8 cellular contexts compared by ENCODE assay signal in the genomic region with DNA sequence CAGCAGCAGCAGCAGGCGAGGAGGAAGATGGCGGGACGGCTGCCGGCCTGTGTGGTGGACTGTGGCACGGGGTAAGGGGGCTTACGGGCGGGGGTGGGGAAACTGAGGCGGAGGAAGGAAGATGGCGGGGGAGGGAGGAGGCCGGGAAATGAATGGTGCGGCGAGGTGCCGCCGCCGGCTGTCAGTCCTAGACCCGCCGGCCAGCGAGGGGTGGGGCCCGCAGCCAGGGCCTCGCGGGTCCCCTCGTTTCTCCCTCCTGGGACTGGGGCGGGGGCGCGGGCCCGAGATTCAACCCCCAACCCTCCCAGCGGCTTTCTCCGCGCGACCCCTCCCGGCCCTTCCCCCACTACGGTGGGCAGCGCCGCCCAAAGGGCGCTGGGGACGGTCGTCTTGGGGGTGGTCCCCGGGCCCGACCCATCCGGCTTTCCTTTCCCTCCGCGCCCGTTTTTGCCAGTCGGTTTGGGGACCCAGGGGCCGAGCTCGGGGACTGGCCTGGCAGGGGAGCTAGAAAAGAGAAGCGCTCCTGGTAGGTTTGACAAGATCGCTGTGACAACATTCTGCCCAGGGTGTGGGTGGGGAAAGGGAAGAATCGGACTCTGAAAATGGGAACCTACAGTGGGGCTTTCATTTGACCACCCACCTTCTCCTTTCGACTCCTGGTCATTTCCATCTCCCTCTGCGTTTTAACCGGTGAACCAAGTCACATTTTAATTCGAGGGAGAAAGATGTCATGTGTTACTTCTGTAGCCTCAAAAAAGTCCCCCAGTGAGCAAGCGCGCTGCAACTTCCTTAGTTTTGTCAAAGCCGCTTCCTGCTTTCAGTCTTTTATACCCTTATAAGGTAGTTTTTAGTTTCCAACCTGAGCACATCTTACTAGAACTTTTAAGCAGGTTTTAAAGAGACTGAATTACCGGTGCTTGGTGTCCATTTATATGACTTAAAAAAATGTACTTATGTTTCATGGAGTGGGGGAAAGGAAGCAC. TPM values are rescaled to one million over a fixed set of nuclear protein-coding genes. Genes with fewer than 3 reads are reported as not detected.
DNase-seq lines count a peak whose midpoint lies in the region; ATAC-seq lines count a peak whose summit lies in the region.

No MANE protein-coding gene starts in this region.

- peak overlapping the region; percentile 94 for H3K4me3 ChIP-seq in mesendoderm (ENCODE audit: low read length)

- H3K27ac Mint-ChIP-seq in effector memory CD8-positive, alpha-beta T cell, result peak overlapping the region; percentile 85 to 95

- H3K9me3 Mint-ChIP-seq in effector memory CD8-positive, alpha-beta T cell, result no peaks in the 10 kb centered on the region

- ATAC-seq in HG02938 (IDR thresholded peaks at IDR 0.05; ENCODE audit: unreplicated experiment), result peak; percentile 27
- peak; percentile 51 for ATAC-seq in effector memory CD8-positive, alpha-beta T cell (replicated peaks)

- H3K27me3 ChIP-seq in mesendoderm (ENCODE audit: insufficient read depth, low read length, poor library complexity), result no peaks in the 10 kb centered on the region

- H3K23ac ChIP-seq in mesendoderm (ENCODE audit: low read length), result peak overlapping the region; percentile 91

- H3K4me3 Mint-ChIP-seq in effector memory CD8-positive, alpha-beta T cell, result peak overlapping the region; percentile 82 to 97

- H4K5ac ChIP-seq in mesendoderm (ENCODE audit: low read length), result no peak overlapping the region

- no peaks in the 10 kb centered on the region for H3K27me3 Mint-ChIP-seq in effector memory CD8-positive, alpha-beta T cell

- no peak overlapping the region for H2AK5ac ChIP-seq in mesendoderm (ENCODE audit: low read length)

- peak overlapping the region; percentile 98 for H3K18ac ChIP-seq in mesendoderm (ENCODE audit: low read length)

- peaks cover 16% of the 10 kb centered on the region for H3K79me1 ChIP-seq in mesendoderm (ENCODE audit: low read length)

- H3K56ac ChIP-seq in mesendoderm (ENCODE audit: low read length), result peak overlapping the region; percentile 100

- H3K36me3 Mint-ChIP-seq in effector memory CD8-positive, alpha-beta T cell (ENCODE audit: insufficient read depth), result peaks cover 45% of the 10 kb centered on the region

- no peak overlapping the region for H2BK15ac ChIP-seq in mesendoderm (replicated peaks; ENCODE audit: low read depth)

- WGBS in mesendoderm (ENCODE audit: extremely low coverage, insufficient coverage, low lambda C conversion rate), result no CpG with 5 or more reads among the region's 57 CpGs

- H3K4ac ChIP-seq in mesendoderm (ENCODE audit: low read depth, low read length), result peak overlapping the region; percentile 97

- H2BK120ac ChIP-seq in mesendoderm (ENCODE audit: low read depth, low read length), result peak overlapping the region; percentile 66

- peak overlapping the region; percentile 98 for H2BK5ac ChIP-seq in mesendoderm (ENCODE audit: low read length)

- peaks cover 16% of the 10 kb centered on the region for H3K4me1 ChIP-seq in mesendoderm (ENCODE audit: control insufficient read depth, low read depth, low read length)

- H3K9ac ChIP-seq in mesendoderm (ENCODE audit: low read length), result peak overlapping the region; percentile 100

- no peaks in the 10 kb centered on the region for H3K36me3 ChIP-seq in mesendoderm (ENCODE audit: control insufficient read depth, insufficient read depth, low read length)

- peak overlapping the region; percentile 79 for H3K4me2 ChIP-seq in mesendoderm (ENCODE audit: low read length)

- peaks cover 50% of the 10 kb centered on the region for H3K79me2 ChIP-seq in mesendoderm (ENCODE audit: control insufficient read depth, insufficient read depth, low read length)

- H4K8ac ChIP-seq in mesendoderm (ENCODE audit: low read depth, low read length), result peak overlapping the region; percentile 41

- H3K27ac ChIP-seq in mesendoderm (ENCODE audit: low read depth, low read length), result peak overlapping the region; percentile 97

- H3K4me1 Mint-ChIP-seq in effector memory CD8-positive, alpha-beta T cell (ENCODE audit: low read depth in 2 of 2), result peaks cover 68 to 79% of the 10 kb centered on the region in 2 donors

- peak; percentile 26 to 42 for DNase-seq in NCI-H524 (lab: John Stamatoyannopoulos, UW)
- no peak for DNase-seq in NCI-H524 treated with DMSO at 0.1 percent for 48 hours (lab: John Stamatoyannopoulos, UW)
- DNase-seq in NCI-H460 (ENCODE audit: extremely low read depth, low read depth), result peak; percentile 46
- DNase-seq in activated CD8-positive, alpha-beta memory T cell treated with anti-CD3 and anti-CD28 coated beads for 1 hour (ENCODE audit: extremely low read depth in 1 of 2, low read depth in 1 of 2), result peak; percentile 54 to 55
- DNase-seq in effector memory CD8-positive, alpha-beta T cell, result peak; percentile 60 to 66 (median 61)
- DNase-seq in mesendoderm, result peak; percentile 77
- DNase-seq in stimulated activated CD8-positive, alpha-beta memory T cell treated with anti-CD3 and anti-CD28 coated beads, Interleukin-15, amount 100 ng/mL, for 4 hours (ENCODE audit: low read depth in 2 of 2), result peak; percentile 48 to 68

RNA-seq across cellular contexts. Expression of a gene that starts 0.7 kb away (rescaled TPM):
- total RNA-seq in NCI-H460 (2014; rRNA removed; shearing (Covaris generic)), result 252 and 261 TPM in 2 replicates
- polyA plus RNA-seq in NCI-H460 (2014; cell fraction: nucleus; rRNA removed), result 126 and 173 TPM in 2 replicates
- 215 TPM for polyA plus RNA-seq in mesendoderm (2013, experiment 1 of 2)
- polyA plus RNA-seq in mesendoderm (2013, experiment 2 of 2), result 213 TPM
